In the genomic region with DNA sequence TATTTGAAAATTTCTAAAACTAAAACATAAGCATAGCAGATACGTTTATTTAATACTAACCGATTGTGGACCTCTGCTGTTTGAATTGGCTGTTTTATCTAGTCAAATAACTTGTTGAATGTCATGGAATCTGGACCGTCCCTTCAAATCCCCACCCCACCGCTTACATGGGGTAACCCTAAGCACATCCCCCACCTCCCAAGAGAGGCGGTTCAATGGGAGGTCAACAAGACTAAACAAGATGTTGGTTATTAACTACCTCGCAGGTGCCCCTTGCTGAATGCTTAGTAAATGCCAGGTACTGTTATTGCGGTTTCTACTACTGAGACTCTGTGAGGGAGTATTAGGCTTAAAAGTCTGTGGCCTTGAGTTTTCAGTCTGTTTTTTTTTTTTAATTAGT, we compare ENCODE assay signal across 1 cellular context.
TF ChIP-seq lines count a peak whose summit lies in the region.

No MANE protein-coding gene starts in this region.

TF ChIP-seq in HepG2, 621 proteins besides CTCF, POLR2A, EP300 and RAD21 (continued from another document and continues in another):
- no peak; the same call in 1 of the 2 replicates for TF ChIP-seq ZNF44 (CRISPR knock-in tag; IDR thresholded peaks at IDR 0.05)
- peak; percentile 51; the same call in 1 of the 2 replicates for TF ChIP-seq ONECUT2 (CRISPR knock-in tag; IDR thresholded peaks at IDR 0.05)
- 0 out of 2 replicates have a peak, but pooled peaks have one; percentile 42 for TF ChIP-seq ZSCAN21 (CRISPR knock-in tag; IDR thresholded peaks at IDR 0.05; ENCODE audit: borderline replicate concordance)
- no peak for TF ChIP-seq PHF8 (CRISPR knock-in tag; IDR thresholded peaks at IDR 0.05)
- no peak for TF ChIP-seq THAP7 (CRISPR knock-in tag; IDR thresholded peaks at IDR 0.05)
- TF ChIP-seq THYN1 (CRISPR knock-in tag; IDR thresholded peaks at IDR 0.05; ENCODE audit: borderline replicate concordance, low read depth), result no peak
- no peak for TF ChIP-seq CEBPB (IDR thresholded peaks at IDR 0.05; ENCODE audit: borderline replicate concordance, low read depth, low read length)
- TF ChIP-seq IRF1 (CRISPR knock-in tag; IDR thresholded peaks at IDR 0.05; ENCODE audit: low read depth), result no peak
- TF ChIP-seq ZNF280D (CRISPR knock-in tag; IDR thresholded peaks at IDR 0.05), result 0 out of 2 replicates have a peak, but pooled peaks have one; percentile 64
- TF ChIP-seq, protein P1, sequence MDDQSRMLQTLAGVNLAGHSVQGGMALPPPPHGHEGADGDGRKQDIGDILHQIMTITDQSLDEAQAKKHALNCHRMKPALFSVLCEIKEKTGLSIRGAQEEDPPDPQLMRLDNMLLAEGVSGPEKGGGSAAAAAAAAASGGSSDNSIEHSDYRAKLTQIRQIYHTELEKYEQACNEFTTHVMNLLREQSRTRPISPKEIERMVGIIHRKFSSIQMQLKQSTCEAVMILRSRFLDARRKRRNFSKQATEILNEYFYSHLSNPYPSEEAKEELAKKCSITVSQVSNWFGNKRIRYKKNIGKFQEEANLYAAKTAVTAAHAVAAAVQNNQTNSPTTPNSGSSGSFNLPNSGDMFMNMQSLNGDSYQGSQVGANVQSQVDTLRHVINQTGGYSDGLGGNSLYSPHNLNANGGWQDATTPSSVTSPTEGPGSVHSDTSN (CRISPR knock-in tag; IDR thresholded peaks at IDR 0.05; ENCODE audit: borderline replicate concordance), result no peak
- no peak for TF ChIP-seq ZNF496 (CRISPR knock-in tag; IDR thresholded peaks at IDR 0.05; ENCODE audit: insufficient replicate concordance)
- TF ChIP-seq SIX4 (CRISPR knock-in tag; IDR thresholded peaks at IDR 0.05), result no peak
- no peak for TF ChIP-seq ZNF616 (CRISPR knock-in tag; IDR thresholded peaks at IDR 0.05; ENCODE audit: low read depth)
- TF ChIP-seq RXRB (CRISPR knock-in tag; IDR thresholded peaks at IDR 0.05; ENCODE audit: borderline replicate concordance), result peak; percentile 77
- no peak for TF ChIP-seq ZNF619 (CRISPR knock-in tag; IDR thresholded peaks at IDR 0.05)
- peak; percentile 60 for TF ChIP-seq TEAD3 (CRISPR knock-in tag; optimal IDR thresholded peaks at IDR 0.05; ENCODE audit: borderline replicate concordance)
- no peak for TF ChIP-seq SRF (IDR thresholded peaks at IDR 0.05; ENCODE audit: low read depth, low read length)
- 0 out of 2 replicates have a peak, but pooled peaks have one; percentile 28 for TF ChIP-seq MLX (CRISPR knock-in tag; IDR thresholded peaks at IDR 0.05)
- TF ChIP-seq HDAC6 (IDR thresholded peaks at IDR 0.05; ENCODE audit: low read depth, low read length), result no peak
- TF ChIP-seq PHF21A (CRISPR knock-in tag; IDR thresholded peaks at IDR 0.05), result peak; percentile 54; the same call in 1 of the 2 replicates
- TF ChIP-seq, protein P2, sequence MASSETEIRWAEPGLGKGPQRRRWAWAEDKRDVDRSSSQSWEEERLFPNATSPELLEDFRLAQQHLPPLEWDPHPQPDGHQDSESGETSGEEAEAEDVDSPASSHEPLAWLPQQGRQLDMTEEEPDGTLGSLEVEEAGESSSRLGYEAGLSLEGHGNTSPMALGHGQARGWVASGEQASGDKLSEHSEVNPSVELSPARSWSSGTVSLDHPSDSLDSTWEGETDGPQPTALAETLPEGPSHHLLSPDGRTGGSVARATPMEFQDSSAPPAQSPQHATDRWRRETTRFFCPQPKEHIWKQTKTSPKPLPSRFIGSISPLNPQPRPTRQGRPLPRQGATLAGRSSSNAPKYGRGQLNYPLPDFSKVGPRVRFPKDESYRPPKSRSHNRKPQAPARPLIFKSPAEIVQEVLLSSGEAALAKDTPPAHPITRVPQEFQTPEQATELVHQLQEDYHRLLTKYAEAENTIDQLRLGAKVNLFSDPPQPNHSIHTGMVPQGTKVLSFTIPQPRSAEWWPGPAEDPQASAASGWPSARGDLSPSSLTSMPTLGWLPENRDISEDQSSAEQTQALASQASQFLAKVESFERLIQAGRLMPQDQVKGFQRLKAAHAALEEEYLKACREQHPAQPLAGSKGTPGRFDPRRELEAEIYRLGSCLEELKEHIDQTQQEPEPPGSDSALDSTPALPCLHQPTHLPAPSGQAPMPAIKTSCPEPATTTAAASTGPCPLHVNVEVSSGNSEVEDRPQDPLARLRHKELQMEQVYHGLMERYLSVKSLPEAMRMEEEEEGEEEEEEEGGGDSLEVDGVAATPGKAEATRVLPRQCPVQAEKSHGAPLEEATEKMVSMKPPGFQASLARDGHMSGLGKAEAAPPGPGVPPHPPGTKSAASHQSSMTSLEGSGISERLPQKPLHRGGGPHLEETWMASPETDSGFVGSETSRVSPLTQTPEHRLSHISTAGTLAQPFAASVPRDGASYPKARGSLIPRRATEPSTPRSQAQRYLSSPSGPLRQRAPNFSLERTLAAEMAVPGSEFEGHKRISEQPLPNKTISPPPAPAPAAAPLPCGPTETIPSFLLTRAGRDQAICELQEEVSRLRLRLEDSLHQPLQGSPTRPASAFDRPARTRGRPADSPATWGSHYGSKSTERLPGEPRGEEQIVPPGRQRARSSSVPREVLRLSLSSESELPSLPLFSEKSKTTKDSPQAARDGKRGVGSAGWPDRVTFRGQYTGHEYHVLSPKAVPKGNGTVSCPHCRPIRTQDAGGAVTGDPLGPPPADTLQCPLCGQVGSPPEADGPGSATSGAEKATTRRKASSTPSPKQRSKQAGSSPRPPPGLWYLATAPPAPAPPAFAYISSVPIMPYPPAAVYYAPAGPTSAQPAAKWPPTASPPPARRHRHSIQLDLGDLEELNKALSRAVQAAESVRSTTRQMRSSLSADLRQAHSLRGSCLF (CRISPR knock-in tag; IDR thresholded peaks at IDR 0.05; ENCODE audit: borderline replicate concordance), result no peak
- no peak for TF ChIP-seq KDM6A (CRISPR knock-in tag; IDR thresholded peaks at IDR 0.05; ENCODE audit: low read depth)
- TF ChIP-seq ZNF652 (CRISPR knock-in tag; IDR thresholded peaks at IDR 0.05; ENCODE audit: borderline replicate concordance, low read depth), result peak; percentile 38; the same call in 1 of the 2 replicates
- no peak for TF ChIP-seq KLF15 (CRISPR knock-in tag; IDR thresholded peaks at IDR 0.05; ENCODE audit: borderline replicate concordance)
- no peak for TF ChIP-seq ZBTB20 (CRISPR knock-in tag; IDR thresholded peaks at IDR 0.05; ENCODE audit: borderline replicate concordance, low read depth)
- no peak for TF ChIP-seq ZBTB3 (CRISPR knock-in tag; IDR thresholded peaks at IDR 0.05; ENCODE audit: borderline replicate concordance, low read depth)
- TF ChIP-seq, protein P3, sequence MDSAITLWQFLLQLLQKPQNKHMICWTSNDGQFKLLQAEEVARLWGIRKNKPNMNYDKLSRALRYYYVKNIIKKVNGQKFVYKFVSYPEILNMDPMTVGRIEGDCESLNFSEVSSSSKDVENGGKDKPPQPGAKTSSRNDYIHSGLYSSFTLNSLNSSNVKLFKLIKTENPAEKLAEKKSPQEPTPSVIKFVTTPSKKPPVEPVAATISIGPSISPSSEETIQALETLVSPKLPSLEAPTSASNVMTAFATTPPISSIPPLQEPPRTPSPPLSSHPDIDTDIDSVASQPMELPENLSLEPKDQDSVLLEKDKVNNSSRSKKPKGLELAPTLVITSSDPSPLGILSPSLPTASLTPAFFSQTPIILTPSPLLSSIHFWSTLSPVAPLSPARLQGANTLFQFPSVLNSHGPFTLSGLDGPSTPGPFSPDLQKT (CRISPR knock-in tag; IDR thresholded peaks at IDR 0.05; ENCODE audit: borderline replicate concordance), result no peak
- no peak for TF ChIP-seq FOXP1 (IDR thresholded peaks at IDR 0.05)
- TF ChIP-seq FOXP1 (CRISPR knock-in tag; IDR thresholded peaks at IDR 0.05), result peak; percentile 89
- TF ChIP-seq NR2F2 (IDR thresholded peaks at IDR 0.05; ENCODE audit: borderline replicate concordance, low read depth), result peak; percentile 90
- TF ChIP-seq, protein P4, sequence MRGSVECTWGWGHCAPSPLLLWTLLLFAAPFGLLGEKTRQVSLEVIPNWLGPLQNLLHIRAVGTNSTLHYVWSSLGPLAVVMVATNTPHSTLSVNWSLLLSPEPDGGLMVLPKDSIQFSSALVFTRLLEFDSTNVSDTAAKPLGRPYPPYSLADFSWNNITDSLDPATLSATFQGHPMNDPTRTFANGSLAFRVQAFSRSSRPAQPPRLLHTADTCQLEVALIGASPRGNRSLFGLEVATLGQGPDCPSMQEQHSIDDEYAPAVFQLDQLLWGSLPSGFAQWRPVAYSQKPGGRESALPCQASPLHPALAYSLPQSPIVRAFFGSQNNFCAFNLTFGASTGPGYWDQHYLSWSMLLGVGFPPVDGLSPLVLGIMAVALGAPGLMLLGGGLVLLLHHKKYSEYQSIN (CRISPR knock-in tag; IDR thresholded peaks at IDR 0.05; ENCODE audit: borderline replicate concordance), result no peak
- TF ChIP-seq DR1 (CRISPR knock-in tag; IDR thresholded peaks at IDR 0.05), result no peak
- TF ChIP-seq ZNF879 (CRISPR knock-in tag; IDR thresholded peaks at IDR 0.05), result no peak
- 0 out of 2 replicates have a peak, but pooled peaks have one; percentile 29 for TF ChIP-seq ZFP36L1 (CRISPR knock-in tag; IDR thresholded peaks at IDR 0.05)
- 0 out of 2 replicates have a peak, but pooled peaks have one; percentile 39 for TF ChIP-seq MXD4 (CRISPR knock-in tag; IDR thresholded peaks at IDR 0.05)
- no peak for TF ChIP-seq ZNF781 (CRISPR knock-in tag; IDR thresholded peaks at IDR 0.05; ENCODE audit: borderline replicate concordance, not compliant biosample characterization)
- TF ChIP-seq SIX1 (CRISPR knock-in tag; IDR thresholded peaks at IDR 0.05; ENCODE audit: borderline replicate concordance), result no peak
- 0 out of 2 replicates have a peak, but pooled peaks have one; percentile 12 for TF ChIP-seq HMG20A (CRISPR knock-in tag; IDR thresholded peaks at IDR 0.05; ENCODE audit: borderline replicate concordance)
- no peak for TF ChIP-seq RFX5 (IDR thresholded peaks at IDR 0.05; ENCODE audit: low read depth, low read length)
- TF ChIP-seq ZNF354B (CRISPR knock-in tag; IDR thresholded peaks at IDR 0.05), result no peak
- 0 out of 2 replicates have a peak, but pooled peaks have one; percentile 30 for TF ChIP-seq NR2C2 (CRISPR knock-in tag; IDR thresholded peaks at IDR 0.05; ENCODE audit: borderline replicate concordance)
- TF ChIP-seq FOXA1 (IDR thresholded peaks at IDR 0.05), result no peak
- TF ChIP-seq FOXA1 (CRISPR knock-in tag; IDR thresholded peaks at IDR 0.05), result peak; percentile 81
- TF ChIP-seq TBP (CRISPR knock-in tag; IDR thresholded peaks at IDR 0.05), result no peak
